In genomic region chr5:1594336-1595106, GRCh38 we compare ENCODE assay signal across 1 cellular context.
TF ChIP-seq lines count a peak whose summit lies in the region.

No MANE protein-coding gene starts in this region.

TF ChIP-seq in HepG2, 621 proteins besides CTCF, POLR2A, EP300 and RAD21 (continued from another document and continues in another):
- TF ChIP-seq ZNF414 (CRISPR knock-in tag; IDR thresholded peaks at IDR 0.05) (no peak), ZNF703 (CRISPR knock-in tag; IDR thresholded peaks at IDR 0.05; ENCODE audit: borderline replicate concordance) (no peak), ZSCAN29 (CRISPR knock-in tag; conservative IDR thresholded peaks at IDR 0.05) (0 out of 2 replicates have a peak, but pooled peaks have one; percentile 30), SIX4 (CRISPR knock-in tag; IDR thresholded peaks at IDR 0.05) (no peak), LBX2 (CRISPR knock-in tag; IDR thresholded peaks at IDR 0.05; ENCODE audit: borderline replicate concordance) (no peak; the same call in 1 of the 2 replicates), ZNF724P (CRISPR knock-in tag; IDR thresholded peaks at IDR 0.05; ENCODE audit: borderline replicate concordance) (no peak), TFDP1 (CRISPR knock-in tag; IDR thresholded peaks at IDR 0.05; ENCODE audit: borderline replicate concordance) (peak; percentile 72), JUND (CRISPR knock-in tag; IDR thresholded peaks at IDR 0.05) (no peak), KDM5B (CRISPR knock-in tag; IDR thresholded peaks at IDR 0.05; ENCODE audit: borderline replicate concordance) (no peak), ZSCAN31 (CRISPR knock-in tag; IDR thresholded peaks at IDR 0.05; ENCODE audit: low read depth) (no peak; the same call in 1 of the 2 replicates), MBNL3 (CRISPR knock-in tag; conservative IDR thresholded peaks at IDR 0.05) (no peak), ATF1 (CRISPR knock-in tag; IDR thresholded peaks at IDR 0.05) (no peak), ZNF274 (CRISPR knock-in tag; IDR thresholded peaks at IDR 0.05) (peak; percentile 43; the same call in 1 of the 2 replicates), TIGD3 (CRISPR knock-in tag; IDR thresholded peaks at IDR 0.05; ENCODE audit: borderline replicate concordance) (no peak), ZNF737 (CRISPR knock-in tag; IDR thresholded peaks at IDR 0.05; ENCODE audit: borderline replicate concordance) (no peak), PTBP1 (IDR thresholded peaks at IDR 0.05; ENCODE audit: low read depth, low read length, poor library complexity, severe bottlenecking) (peak; percentile 62), ZSCAN21 (CRISPR knock-in tag; IDR thresholded peaks at IDR 0.05; ENCODE audit: borderline replicate concordance) (peak; percentile 26; the same call in 1 of the 2 replicates), CHD2 (IDR thresholded peaks at IDR 0.05; ENCODE audit: low read depth, low read length) (no peak), KLF6 (CRISPR knock-in tag; IDR thresholded peaks at IDR 0.05) (no peak), RARG (CRISPR knock-in tag; IDR thresholded peaks at IDR 0.05; ENCODE audit: low read depth) (no peak), MAZ (IDR thresholded peaks at IDR 0.05; ENCODE audit: borderline replicate concordance, low read depth, low read length) (peak; percentile 51; the same call in 1 of the 2 replicates), MAZ (CRISPR knock-in tag; IDR thresholded peaks at IDR 0.05; ENCODE audit: low read depth) (0 out of 2 replicates have a peak, but pooled peaks have one; percentile 30), ZNF792 (CRISPR knock-in tag; IDR thresholded peaks at IDR 0.05) (no peak; the same call in 1 of the 2 replicates), KDM3A (CRISPR knock-in tag; IDR thresholded peaks at IDR 0.05; ENCODE audit: low read depth) (0 out of 2 replicates have a peak, but pooled peaks have one; percentile 48), ZNF121 (CRISPR knock-in tag; IDR thresholded peaks at IDR 0.05) (peak; percentile 73), MAF1 (CRISPR knock-in tag; IDR thresholded peaks at IDR 0.05; ENCODE audit: borderline replicate concordance) (no peak), GABPB1 (CRISPR knock-in tag; IDR thresholded peaks at IDR 0.05) (peak; percentile 84), SP5 (CRISPR knock-in tag; IDR thresholded peaks at IDR 0.05; ENCODE audit: borderline replicate concordance, low read depth) (peak; percentile 36; the same call in 1 of the 2 replicates), GATAD1 (CRISPR knock-in tag; IDR thresholded peaks at IDR 0.05) (peak; percentile 73), DMTF1 (CRISPR knock-in tag; IDR thresholded peaks at IDR 0.05) (no peak), ARID4A (CRISPR knock-in tag; IDR thresholded peaks at IDR 0.05; ENCODE audit: borderline replicate concordance) (peak; percentile 74; the same call in 1 of the 2 replicates), ZNF136 (CRISPR knock-in tag; IDR thresholded peaks at IDR 0.05; ENCODE audit: low read depth) (no peak), ATAD3A (CRISPR knock-in tag; IDR thresholded peaks at IDR 0.05) (no peak), ZNF354B (CRISPR knock-in tag; IDR thresholded peaks at IDR 0.05) (no peak), HNF4A (CRISPR knock-in tag; IDR thresholded peaks at IDR 0.05) (no peak), ZNF326 (CRISPR knock-in tag; IDR thresholded peaks at IDR 0.05; ENCODE audit: borderline replicate concordance) (no peak), MATR3 (CRISPR knock-in tag; IDR thresholded peaks at IDR 0.05) (no peak), ATF7-NPFF (CRISPR knock-in tag; IDR thresholded peaks at IDR 0.05; ENCODE audit: low read depth) (peak; percentile 53; the same call in 1 of the 2 replicates), SRSF1 (optimal IDR thresholded peaks at IDR 0.05; ENCODE audit: low read depth, low read length) (no peak), ZNF777 (CRISPR knock-in tag; IDR thresholded peaks at IDR 0.05) (no peak), ZNF569 (CRISPR knock-in tag; IDR thresholded peaks at IDR 0.05; ENCODE audit: borderline replicate concordance) (no peak), TAF15 (IDR thresholded peaks at IDR 0.05; ENCODE audit: low read depth, low read length, poor library complexity, severe bottlenecking) (no peak)
- TF ChIP-seq, protein P1, sequence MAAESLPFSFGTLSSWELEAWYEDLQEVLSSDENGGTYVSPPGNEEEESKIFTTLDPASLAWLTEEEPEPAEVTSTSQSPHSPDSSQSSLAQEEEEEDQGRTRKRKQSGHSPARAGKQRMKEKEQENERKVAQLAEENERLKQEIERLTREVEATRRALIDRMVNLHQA (CRISPR knock-in tag; IDR thresholded peaks at IDR 0.05) = no peak
- TF ChIP-seq, protein P2, sequence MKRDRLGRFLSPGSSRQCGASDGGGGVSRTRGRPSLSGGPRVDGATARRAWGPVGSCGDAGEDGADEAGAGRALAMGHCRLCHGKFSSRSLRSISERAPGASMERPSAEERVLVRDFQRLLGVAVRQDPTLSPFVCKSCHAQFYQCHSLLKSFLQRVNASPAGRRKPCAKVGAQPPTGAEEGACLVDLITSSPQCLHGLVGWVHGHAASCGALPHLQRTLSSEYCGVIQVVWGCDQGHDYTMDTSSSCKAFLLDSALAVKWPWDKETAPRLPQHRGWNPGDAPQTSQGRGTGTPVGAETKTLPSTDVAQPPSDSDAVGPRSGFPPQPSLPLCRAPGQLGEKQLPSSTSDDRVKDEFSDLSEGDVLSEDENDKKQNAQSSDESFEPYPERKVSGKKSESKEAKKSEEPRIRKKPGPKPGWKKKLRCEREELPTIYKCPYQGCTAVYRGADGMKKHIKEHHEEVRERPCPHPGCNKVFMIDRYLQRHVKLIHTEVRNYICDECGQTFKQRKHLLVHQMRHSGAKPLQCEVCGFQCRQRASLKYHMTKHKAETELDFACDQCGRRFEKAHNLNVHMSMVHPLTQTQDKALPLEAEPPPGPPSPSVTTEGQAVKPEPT (CRISPR knock-in tag; IDR thresholded peaks at IDR 0.05; ENCODE audit: low read depth) = no peak
- TF ChIP-seq, protein P3, sequence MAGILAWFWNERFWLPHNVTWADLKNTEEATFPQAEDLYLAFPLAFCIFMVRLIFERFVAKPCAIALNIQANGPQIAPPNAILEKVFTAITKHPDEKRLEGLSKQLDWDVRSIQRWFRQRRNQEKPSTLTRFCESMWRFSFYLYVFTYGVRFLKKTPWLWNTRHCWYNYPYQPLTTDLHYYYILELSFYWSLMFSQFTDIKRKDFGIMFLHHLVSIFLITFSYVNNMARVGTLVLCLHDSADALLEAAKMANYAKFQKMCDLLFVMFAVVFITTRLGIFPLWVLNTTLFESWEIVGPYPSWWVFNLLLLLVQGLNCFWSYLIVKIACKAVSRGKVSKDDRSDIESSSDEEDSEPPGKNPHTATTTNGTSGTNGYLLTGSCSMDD (CRISPR knock-in tag; IDR thresholded peaks at IDR 0.05) = no peak
- TF ChIP-seq, protein P4, sequence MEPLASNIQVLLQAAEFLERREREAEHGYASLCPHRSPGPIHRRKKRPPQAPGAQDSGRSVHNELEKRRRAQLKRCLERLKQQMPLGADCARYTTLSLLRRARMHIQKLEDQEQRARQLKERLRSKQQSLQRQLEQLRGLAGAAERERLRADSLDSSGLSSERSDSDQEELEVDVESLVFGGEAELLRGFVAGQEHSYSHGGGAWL (CRISPR knock-in tag; IDR thresholded peaks at IDR 0.05) = peak; percentile 66
- TF ChIP-seq, protein P5, sequence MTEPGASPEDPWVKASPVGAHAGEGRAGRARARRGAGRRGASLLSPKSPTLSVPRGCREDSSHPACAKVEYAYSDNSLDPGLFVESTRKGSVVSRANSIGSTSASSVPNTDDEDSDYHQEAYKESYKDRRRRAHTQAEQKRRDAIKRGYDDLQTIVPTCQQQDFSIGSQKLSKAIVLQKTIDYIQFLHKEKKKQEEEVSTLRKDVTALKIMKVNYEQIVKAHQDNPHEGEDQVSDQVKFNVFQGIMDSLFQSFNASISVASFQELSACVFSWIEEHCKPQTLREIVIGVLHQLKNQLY (CRISPR knock-in tag; IDR thresholded peaks at IDR 0.05) = 0 out of 2 replicates have a peak, but pooled peaks have one; percentile 14
- TF ChIP-seq, protein P6, sequence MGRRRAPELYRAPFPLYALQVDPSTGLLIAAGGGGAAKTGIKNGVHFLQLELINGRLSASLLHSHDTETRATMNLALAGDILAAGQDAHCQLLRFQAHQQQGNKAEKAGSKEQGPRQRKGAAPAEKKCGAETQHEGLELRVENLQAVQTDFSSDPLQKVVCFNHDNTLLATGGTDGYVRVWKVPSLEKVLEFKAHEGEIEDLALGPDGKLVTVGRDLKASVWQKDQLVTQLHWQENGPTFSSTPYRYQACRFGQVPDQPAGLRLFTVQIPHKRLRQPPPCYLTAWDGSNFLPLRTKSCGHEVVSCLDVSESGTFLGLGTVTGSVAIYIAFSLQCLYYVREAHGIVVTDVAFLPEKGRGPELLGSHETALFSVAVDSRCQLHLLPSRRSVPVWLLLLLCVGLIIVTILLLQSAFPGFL (CRISPR knock-in tag; IDR thresholded peaks at IDR 0.05) = no peak
